11 cellular contexts compared by ENCODE assay signal in genomic region chr2:184444217-184444616, GRCh38.
DNase-seq lines count a peak whose midpoint lies in the region; ATAC-seq lines count a peak whose summit lies in the region.
"Had no signal": no experiment of that assay in that cellular context is flagged by ENCODE, and none has a peak within 500 bp of the region (broad histone marks: within the 10 kb centered on the region; RNA-seq: fewer than 3 reads in every experiment).

No MANE protein-coding gene starts in this region.

- DNase-seq in amniotic epithelial cell (ENCODE audit: low read depth) (peak; percentile 2), left cardiac atrium (no peak), SW 1271 (lab: John Stamatoyannopoulos, UW) (no peak), cortex of kidney (lab: John Stamatoyannopoulos, UW) (no peak)
- no peak for DNase-seq in activated CD4-positive, alpha-beta memory T cell treated with anti-CD3 and anti-CD28 coated beads, Interleukin-2, amount 10 ng/mL, durations not matched to agents 7 days and 5 days
- DNase-seq: mesendoderm; NCI-H748 treated with DMSO at 0.1 percent for 48 hours; stimulated activated naive CD4-positive, alpha-beta T cell had no signal

- no peaks in the 10 kb centered on the region for H3K4me1 Mint-ChIP-seq in activated CD4-positive, alpha-beta memory T cell treated with anti-CD3 and anti-CD28 coated beads, Interleukin-2, amount 10 ng/mL, durations not matched to agents 7 days and 5 days

- CTCF ChIA-PET in activated CD4-positive, alpha-beta memory T cell treated with anti-CD3 and anti-CD28 coated beads, Interleukin-2, amount 10 ng/mL, durations not matched to agents 7 days and 5 days (lab: Charles Lee) = no interaction called here

- no peak overlapping the region for H3K4me3 Mint-ChIP-seq in activated CD4-positive, alpha-beta memory T cell treated with anti-CD3 and anti-CD28 coated beads, Interleukin-2, amount 10 ng/mL, durations not matched to agents 7 days and 5 days

- intact Hi-C loops in left cardiac atrium (cut with DNase I) = no loop called here

- H3K27me3 Mint-ChIP-seq in activated CD4-positive, alpha-beta memory T cell treated with anti-CD3 and anti-CD28 coated beads, Interleukin-2, amount 10 ng/mL, durations not matched to agents 7 days and 5 days = no peaks in the 10 kb centered on the region

- no peaks in the 10 kb centered on the region for H3K9me3 Mint-ChIP-seq in activated CD4-positive, alpha-beta memory T cell treated with anti-CD3 and anti-CD28 coated beads, Interleukin-2, amount 10 ng/mL, durations not matched to agents 7 days and 5 days

- no peaks in the 10 kb centered on the region for H3K36me3 Mint-ChIP-seq in activated CD4-positive, alpha-beta memory T cell treated with anti-CD3 and anti-CD28 coated beads, Interleukin-2, amount 10 ng/mL, durations not matched to agents 7 days and 5 days (ENCODE audit: low read depth)

- POLR2A ChIA-PET in activated CD4-positive, alpha-beta memory T cell treated with anti-CD3 and anti-CD28 coated beads, Interleukin-2, amount 10 ng/mL, durations not matched to agents 7 days and 5 days (lab: Charles Lee) = no interaction called here

- H3K27ac Mint-ChIP-seq in activated CD4-positive, alpha-beta memory T cell treated with anti-CD3 and anti-CD28 coated beads, Interleukin-2, amount 10 ng/mL, durations not matched to agents 7 days and 5 days = no peak overlapping the region

- ATAC-seq in GM18861 (IDR thresholded peaks at IDR 0.05; ENCODE audit: unreplicated experiment) (peak; percentile 87), GM21717 (IDR thresholded peaks at IDR 0.05; ENCODE audit: unreplicated experiment) (peak; percentile 100), HG03342 (IDR thresholded peaks at IDR 0.05; ENCODE audit: unreplicated experiment) (peak; percentile 94), left cardiac atrium (no peak)

Comparison
In these comparisons a context has a peak if more than half of its experiments do, and no peak if none do; other contexts are left out.
1. ATAC-seq: peak in GM18861 (single experiment), GM21717 (single experiment) and HG03342 (single experiment); none in left cardiac atrium (0 of 2).